20 cellular contexts compared by ENCODE assay signal in genomic region chr1:192086643-192087042, GRCh38.
"Had no signal": no experiment of that assay in that cellular context is flagged by ENCODE, and none has a peak within 500 bp of the region (broad histone marks: within the 10 kb centered on the region; RNA-seq: fewer than 3 reads in every experiment).

No MANE protein-coding gene starts in this region.

- H3K4me3 Mint-ChIP-seq: activated CD4-positive, alpha-beta memory T cell treated with anti-CD3 and anti-CD28 coated beads, Interleukin-2, amount 10 ng/mL, durations not matched to agents 7 days and 5 days; activated naive CD4-positive, alpha-beta T cell treated with anti-CD3 and anti-CD28 coated beads for 36 hours; activated naive CD8-positive, alpha-beta T cell treated with anti-CD3 and anti-CD28 coated beads for 36 hours; activated T-helper 17 cell treated with anti-CD3 and anti-CD28 coated beads, Interleukin-2, amount 50 U/mL, for 72 hours; T-cell had no signal

- H3K36me3 Mint-ChIP-seq: activated naive CD8-positive, alpha-beta T cell treated with anti-CD3 and anti-CD28 coated beads for 36 hours; T-cell had no signal

- H3K27me3 Mint-ChIP-seq: activated CD4-positive, alpha-beta memory T cell treated with anti-CD3 and anti-CD28 coated beads, Interleukin-2, amount 10 ng/mL, durations not matched to agents 7 days and 5 days; activated naive CD8-positive, alpha-beta T cell treated with anti-CD3 and anti-CD28 coated beads for 36 hours; activated T-helper 17 cell treated with anti-CD3 and anti-CD28 coated beads, Interleukin-2, amount 50 U/mL, for 72 hours; T-cell had no signal

- DNase-seq: activated CD4-positive, alpha-beta memory T cell treated with anti-CD3 and anti-CD28 coated beads, Interleukin-2, amount 10 ng/mL, durations not matched to agents 7 days and 5 days; activated CD4-positive, alpha-beta T cell treated with anti-CD3 and anti-CD28 coated beads, Interleukin-2, amount 50 U/mL, for 1 hour; activated CD4-positive, CD25-positive, alpha-beta regulatory T cell; activated gamma-delta T cell; activated naive CD4-positive, alpha-beta T cell treated with anti-CD3 and anti-CD28 coated beads for 36 hours; activated naive CD8-positive, alpha-beta T cell treated with anti-CD3 and anti-CD28 coated beads for 36 hours; activated T-cell treated with anti-CD3 and anti-CD28 coated beads for 4 hours; activated T-cell treated with anti-CD3 and anti-CD28 coated beads, Interleukin-2, amount 50 U/mL, for 48 hours; adrenal gland; anterior cingulate cortex; cerebellar nuclear complex; MM.1S; NCI-H1694 treated with DMSO at 0.1 percent for 48 hours; NCI-H2029 treated with DMSO at 0.1 percent for 48 hours; NCI-H345; NCI-H510A; NCI-H526 treated with DMSO at 0.1 percent for 48 hours; T-cell; T-helper 2 cell had no signal

- ATAC-seq: activated T-helper 17 cell treated with anti-CD3 and anti-CD28 coated beads, Interleukin-2, amount 50 U/mL, for 72 hours; T-cell had no signal

- H3K4me1 Mint-ChIP-seq: activated CD4-positive, alpha-beta memory T cell treated with anti-CD3 and anti-CD28 coated beads, Interleukin-2, amount 10 ng/mL, durations not matched to agents 7 days and 5 days; activated naive CD8-positive, alpha-beta T cell treated with anti-CD3 and anti-CD28 coated beads for 36 hours; activated T-helper 17 cell treated with anti-CD3 and anti-CD28 coated beads, Interleukin-2, amount 50 U/mL, for 72 hours; T-cell had no signal

- H3K9me3 Mint-ChIP-seq: activated CD4-positive, alpha-beta memory T cell treated with anti-CD3 and anti-CD28 coated beads, Interleukin-2, amount 10 ng/mL, durations not matched to agents 7 days and 5 days; activated naive CD4-positive, alpha-beta T cell treated with anti-CD3 and anti-CD28 coated beads for 36 hours; activated naive CD8-positive, alpha-beta T cell treated with anti-CD3 and anti-CD28 coated beads for 36 hours had no signal

- H3K27ac Mint-ChIP-seq: activated CD4-positive, alpha-beta memory T cell treated with anti-CD3 and anti-CD28 coated beads, Interleukin-2, amount 10 ng/mL, durations not matched to agents 7 days and 5 days; activated naive CD4-positive, alpha-beta T cell treated with anti-CD3 and anti-CD28 coated beads for 36 hours; activated naive CD8-positive, alpha-beta T cell treated with anti-CD3 and anti-CD28 coated beads for 36 hours; activated T-helper 17 cell treated with anti-CD3 and anti-CD28 coated beads, Interleukin-2, amount 50 U/mL, for 72 hours; T-cell had no signal
